1 cellular context compared by ENCODE assay signal in genomic region chr19:21856751-21857150, GRCh38.
TF ChIP-seq lines count a peak whose summit lies in the region.

No MANE protein-coding gene starts in this region.

TF ChIP-seq in H1, 55 proteins besides CTCF, POLR2A, EP300 and RAD21:
- no peak for TF ChIP-seq POLR2AphosphoS5 (IDR thresholded peaks at IDR 0.05; ENCODE audit: low read depth, low read length)
- no peak for TF ChIP-seq PHF8 (conservative IDR thresholded peaks at IDR 0.05; ENCODE audit: low read depth, low read length)
- no peak for TF ChIP-seq SP2 (IDR thresholded peaks at IDR 0.05; ENCODE audit: low read length)
- TF ChIP-seq TCF12 (IDR thresholded peaks at IDR 0.05; ENCODE audit: low read depth, low read length): no peak
- TF ChIP-seq NRF1 (IDR thresholded peaks at IDR 0.05; ENCODE audit: low read depth, low read length): no peak
- no peak for TF ChIP-seq TBP (IDR thresholded peaks at IDR 0.05; ENCODE audit: low read depth, low read length)
- TF ChIP-seq ASH2L (IDR thresholded peaks at IDR 0.05; ENCODE audit: low read length): no peak
